In genomic region chr14:104795468-104795780, GRCh38 we compare ENCODE assay signal across 8 cellular contexts. TPM values are rescaled to one million over a fixed set of nuclear protein-coding genes. Genes with fewer than 3 reads are reported as not detected.
DNase-seq lines count a peak whose midpoint lies in the region; ATAC-seq and TF ChIP-seq lines count a peak whose summit lies in the region.

AKT1 (minus strand) TSS chr14:104795748; CDS start chr14:104792643, 3,105 bp downstream.

- H3K27me3 Mint-ChIP-seq in Calu3 (ENCODE audit: unreplicated experiment): no peaks in the 10 kb centered on the region
- peaks cover 2 to 11% (median 4%) of the 10 kb centered on the region in 3 donors for H3K27me3 Mint-ChIP-seq in immature natural killer cell (ENCODE audit: low read depth in 3 of 3)
- peaks cover 12% of the 10 kb centered on the region for H3K27me3 Mint-ChIP-seq in stimulated activated naive CD8-positive, alpha-beta T cell treated with anti-CD3 and anti-CD28 coated beads, Interleukin-15, Interleukin-2, amounts not matched to agents 100 ng/mL and 50 ng/mL, for 24 hours

- no peak for TF ChIP-seq CTCF in Calu3 (IDR thresholded peaks at IDR 0.05; ENCODE audit: unreplicated experiment)
- TF ChIP-seq CTCF in GM10266 (IDR thresholded peaks at IDR 0.05; ENCODE audit: control insufficient read depth, insufficient read depth, low read depth, missing control alignments): no peak

- ATAC-seq in HG03354 (IDR thresholded peaks at IDR 0.05; ENCODE audit: poor library complexity, severe bottlenecking, unreplicated experiment) (peak; percentile 48), HG03565 (IDR thresholded peaks at IDR 0.05; ENCODE audit: unreplicated experiment) (no peak)

- intact Hi-C loops in Calu3 (cut with micrococcal nuclease; ENCODE audit: unreplicated experiment): no loop called here

- H3K9me3 Mint-ChIP-seq in Calu3 (ENCODE audit: low read depth, unreplicated experiment) (no peaks in the 10 kb centered on the region), immature natural killer cell (no peaks in the 10 kb centered on the region)
- no peaks in the 10 kb centered on the region for H3K9me3 Mint-ChIP-seq in stimulated activated naive CD8-positive, alpha-beta T cell treated with anti-CD3 and anti-CD28 coated beads, Interleukin-15, Interleukin-2, amounts not matched to agents 100 ng/mL and 50 ng/mL, for 24 hours

- peak within 1 kb of the TSS; percentile 81 for H3K4me3 Mint-ChIP-seq in Calu3 (ENCODE audit: low read depth, unreplicated experiment)
- H3K4me3 Mint-ChIP-seq in immature natural killer cell: peak within 1 kb of the TSS; percentile 85 to 91 (median 90)
- H3K4me3 Mint-ChIP-seq in stimulated activated naive CD8-positive, alpha-beta T cell treated with anti-CD3 and anti-CD28 coated beads, Interleukin-15, Interleukin-2, amounts not matched to agents 100 ng/mL and 50 ng/mL, for 24 hours: peak within 1 kb of the TSS; percentile 87

- no TSS peak for BruUV-seq in Calu3 (replicated peaks; lab: Mats Ljungman, UMichigan)

- CTCF ChIA-PET in Calu3 (lab: Charles Lee): no interaction called here

- DNase-seq in Calu3 (no peak), astrocyte of the hippocampus (ENCODE audit: low read depth, low spot score) (peak; percentile 56), immature natural killer cell (no peak), GM10266 (ENCODE audit: extremely low spot score) (no peak), OCI-M2 (lab: John Stamatoyannopoulos, UW; ENCODE audit: unreplicated experiment) (no peak)

- H3K36me3 Mint-ChIP-seq in Calu3 (ENCODE audit: insufficient read depth, unreplicated experiment): peaks cover 30% of the 10 kb centered on the region
- no peaks in the 10 kb centered on the region for H3K36me3 Mint-ChIP-seq in immature natural killer cell
- H3K36me3 Mint-ChIP-seq in stimulated activated naive CD8-positive, alpha-beta T cell treated with anti-CD3 and anti-CD28 coated beads, Interleukin-15, Interleukin-2, amounts not matched to agents 100 ng/mL and 50 ng/mL, for 24 hours (ENCODE audit: low read depth): peaks cover 3% of the 10 kb centered on the region

- H3K4me1 Mint-ChIP-seq in Calu3 (ENCODE audit: low read depth, unreplicated experiment) (peaks cover 40% of the 10 kb centered on the region), immature natural killer cell (peaks cover 40 to 41% of the 10 kb centered on the region in 2 donors)
- peaks cover 33% of the 10 kb centered on the region for H3K4me1 Mint-ChIP-seq in stimulated activated naive CD8-positive, alpha-beta T cell treated with anti-CD3 and anti-CD28 coated beads, Interleukin-15, Interleukin-2, amounts not matched to agents 100 ng/mL and 50 ng/mL, for 24 hours (ENCODE audit: low read depth)

- H3K27ac Mint-ChIP-seq in Calu3 (ENCODE audit: unreplicated experiment) (peak within 1 kb of the TSS; percentile 35), immature natural killer cell (peak within 1 kb of the TSS; percentile 64 to 92 (median 84))
- peak within 1 kb of the TSS; percentile 76 for H3K27ac Mint-ChIP-seq in stimulated activated naive CD8-positive, alpha-beta T cell treated with anti-CD3 and anti-CD28 coated beads, Interleukin-15, Interleukin-2, amounts not matched to agents 100 ng/mL and 50 ng/mL, for 24 hours

RNA-seq across cellular contexts. Expression of gene AKT1, which starts in this region (rescaled TPM):
- total RNA-seq in Calu3 (2022): 118 and 120 TPM in 2 replicates
- polyA plus RNA-seq in immature natural killer cell: 10 to 100 TPM; 14.8 to 23.3 (median 21.3) TPM
